Comparison of ENCODE assay signal across 9 cellular contexts in genomic region chr14:77607741-77608302, GRCh38.
DNase-seq lines count a peak whose midpoint lies in the region; ATAC-seq, FAIRE-seq and TF ChIP-seq lines count a peak whose summit lies in the region.
"Had no signal": no experiment of that assay in that cellular context is flagged by ENCODE, and none has a peak within 500 bp of the region (broad histone marks: within the 10 kb centered on the region; RNA-seq: fewer than 3 reads in every experiment).

No MANE protein-coding gene starts in this region.

- H3K4me1 Mint-ChIP-seq in activated naive CD4-positive, alpha-beta T cell treated with anti-CD3 and anti-CD28 coated beads, Interleukin-2, amount 50 U/mL, for 24 hours: peaks cover 58% of the 10 kb centered on the region
- peaks cover 12% of the 10 kb centered on the region for H3K4me1 Mint-ChIP-seq in nephron progenitor cell

- H3K36me3 Mint-ChIP-seq in activated naive CD4-positive, alpha-beta T cell treated with anti-CD3 and anti-CD28 coated beads, Interleukin-2, amount 50 U/mL, for 24 hours: peaks cover 2% of the 10 kb centered on the region
- peaks cover 11% of the 10 kb centered on the region for H3K36me3 Mint-ChIP-seq in nephron progenitor cell (ENCODE audit: low read depth)

- TF ChIP-seq POLR2A in H54 (IDR thresholded peaks at IDR 0.05; ENCODE audit: low read depth, low read length): no peak

- H3K27me3 Mint-ChIP-seq in activated naive CD4-positive, alpha-beta T cell treated with anti-CD3 and anti-CD28 coated beads, Interleukin-2, amount 50 U/mL, for 24 hours: no peaks in the 10 kb centered on the region
- H3K27me3 Mint-ChIP-seq in nephron progenitor cell (ENCODE audit: low read depth, poor library complexity): no peaks in the 10 kb centered on the region

- DNase-seq in nephron progenitor cell: peak; percentile 18
- no peak for DNase-seq in H54 (ENCODE audit: insufficient read length, low spot score)
- DNase-seq in SHP77 (lab: John Stamatoyannopoulos, UW): no peak
- no peak for DNase-seq in DMS 273 (lab: John Stamatoyannopoulos, UW; ENCODE audit: unreplicated experiment)
- DNase-seq: cortex of kidney had no signal

- H3K9me3 Mint-ChIP-seq in activated naive CD4-positive, alpha-beta T cell treated with anti-CD3 and anti-CD28 coated beads, Interleukin-2, amount 50 U/mL, for 24 hours: no peaks in the 10 kb centered on the region
- H3K9me3 Mint-ChIP-seq in nephron progenitor cell: peaks cover 7% of the 10 kb centered on the region

- no peak for TF ChIP-seq CTCF in nephron progenitor cell (IDR thresholded peaks at IDR 0.05)

- ATAC-seq in GM18909 (IDR thresholded peaks at IDR 0.05; ENCODE audit: poor library complexity, unreplicated experiment) (peak; percentile 65), HG03354 (IDR thresholded peaks at IDR 0.05; ENCODE audit: poor library complexity, severe bottlenecking, unreplicated experiment) (peak; percentile 63), GM21723 (IDR thresholded peaks at IDR 0.05; ENCODE audit: unreplicated experiment) (no peak)

- peak overlapping the region; percentile 62 for H3K27ac Mint-ChIP-seq in activated naive CD4-positive, alpha-beta T cell treated with anti-CD3 and anti-CD28 coated beads, Interleukin-2, amount 50 U/mL, for 24 hours
- peak overlapping the region; percentile 66 for H3K27ac Mint-ChIP-seq in nephron progenitor cell

- FAIRE-seq in H54 (lab: Jason Lieb, UNC): no peak

- peak overlapping the region; percentile 33 for H3K4me3 Mint-ChIP-seq in activated naive CD4-positive, alpha-beta T cell treated with anti-CD3 and anti-CD28 coated beads, Interleukin-2, amount 50 U/mL, for 24 hours
- no peak overlapping the region for H3K4me3 Mint-ChIP-seq in nephron progenitor cell
